1 cellular context compared by ENCODE assay signal in genomic region chr9:5582835-5583195, GRCh38.
TF ChIP-seq lines count a peak whose summit lies in the region.

No MANE protein-coding gene starts in this region.

TF ChIP-seq in HepG2, 621 proteins besides CTCF, POLR2A, EP300 and RAD21 (continued from another document):
- TF ChIP-seq TIGD3 (CRISPR knock-in tag; IDR thresholded peaks at IDR 0.05; ENCODE audit: borderline replicate concordance), result no peak
- TF ChIP-seq CBX5 (CRISPR knock-in tag; IDR thresholded peaks at IDR 0.05; ENCODE audit: borderline replicate concordance), result no peak
- no peak for TF ChIP-seq TAF1 (CRISPR knock-in tag; IDR thresholded peaks at IDR 0.05)
- TF ChIP-seq ZNF564 (CRISPR knock-in tag; IDR thresholded peaks at IDR 0.05), result no peak
- no peak for TF ChIP-seq NRL (CRISPR knock-in tag; IDR thresholded peaks at IDR 0.05; ENCODE audit: borderline replicate concordance)
- TF ChIP-seq IRF9 (CRISPR knock-in tag; IDR thresholded peaks at IDR 0.05; ENCODE audit: borderline replicate concordance), result no peak
- TF ChIP-seq KDM2A (CRISPR knock-in tag; IDR thresholded peaks at IDR 0.05; ENCODE audit: borderline replicate concordance, low read depth), result no peak
TF ChIP-seq in HepG2: peak in this region for 0.
